Comparison of ENCODE assay signal across 8 cellular contexts in genomic region chr3:57227204-57227929, GRCh38. TPM values are rescaled to one million over a fixed set of nuclear protein-coding genes. Genes with fewer than 3 reads are reported as not detected.
A peak's percentile ranks its signal among the peaks of the same experiment; 100 is the strongest.
DNase-seq lines count a peak whose midpoint lies in the region; FAIRE-seq and TF ChIP-seq lines count a peak whose summit lies in the region.

APPL1 (plus strand) TSS chr3:57227729; CDS start chr3:57227884, 155 bp downstream.

- CTCF ChIA-PET in SK-N-SH (lab: Yijun Ruan, JAX): interaction anchor here (0.6 to 3.0 kb wide), 10 partner anchors 31 to 523 kb away, joined by 3 to 16 read pairs (median 4); no protein-coding TSS in a partner anchor

- H3K27me3 ChIP-seq in SK-N-SH (ENCODE audit: insufficient read depth): no peaks in the 10 kb centered on the region

- no peaks in the 10 kb centered on the region for H3K9me3 ChIP-seq in SK-N-SH

- POLR2A ChIA-PET in SK-N-SH (lab: Yijun Ruan, JAX): interaction anchor here (0.5 to 1.4 kb wide), 7 partner anchors 10 to 491 kb away, joined by 3 to 5 read pairs (median 3); partner anchors contain the start of gene PDE12

- peak within 1 kb of the TSS; percentile 95 for H2AFZ ChIP-seq in SK-N-SH (ENCODE audit: low read depth)

- FAIRE-seq in H54 (lab: Jason Lieb, UNC): peak; percentile 65

- H3K36me3 ChIP-seq in SK-N-SH (replicated peaks in 1 of 2; ENCODE audit: control insufficient read depth in 1 of 2, insufficient read depth in 2 of 2, low read length in 1 of 2): no peaks in the 10 kb centered on the region

- peak within 1 kb of the TSS; percentile 73 for H3K9ac ChIP-seq in SK-N-SH

- H3K4me2 ChIP-seq in SK-N-SH: peak within 1 kb of the TSS; percentile 81

- peak within 1 kb of the TSS; percentile 74 to 92 for H3K27ac ChIP-seq in SK-N-SH (ENCODE audit: low read depth in 2 of 2, low read length in 1 of 2)
- peak within 1 kb of the TSS; percentile 88 for H3K27ac ChIP-seq in substantia nigra (ENCODE audit: low read depth, low read length, poor library complexity, severe bottlenecking)

- TF ChIP-seq EP300 in SK-N-SH (IDR thresholded peaks at IDR 0.05; ENCODE audit: borderline replicate concordance in 1 of 2, low read depth in 1 of 2, low read length in 1 of 2): no peak

- DNase-seq in GF-D8 (lab: John Stamatoyannopoulos, UW): peak; percentile 83
- DNase-seq in H54 (ENCODE audit: insufficient read length, low spot score): peak; percentile 94
- DNase-seq in LoVo (ENCODE audit: low spot score): peak; percentile 93
- peak; percentile 100 for DNase-seq in SK-N-SH
- peak; percentile 89 for DNase-seq in activated naive CD4-positive, alpha-beta T cell treated with anti-CD3 and anti-CD28 coated beads, Interleukin-2, amount 50 U/mL, for 16 hours
- DNase-seq in germinal center (ENCODE audit: low spot score): peak; percentile 98
- peak; percentile 55 for DNase-seq in non-pigmented ciliary epithelial cell (ENCODE audit: low read depth)
- peak; percentile 38 to 97 (median 89) for DNase-seq in substantia nigra (lab: John Stamatoyannopoulos, UW)

- H3K9me2 ChIP-seq in SK-N-SH: no peaks in the 10 kb centered on the region

- 4% methylated on average over 33 of the region's 71 CpGs for WGBS in SK-N-SH (ENCODE audit: low lambda C conversion rate)

- peak; percentile 69; the same call in 1 of the 2 replicates for TF ChIP-seq POLR2A in H54 (IDR thresholded peaks at IDR 0.05; ENCODE audit: low read depth, low read length)

- peaks cover 15% of the 10 kb centered on the region for H3F3A ChIP-seq in SK-N-SH (replicated peaks; ENCODE audit: insufficient read depth)

- H3K79me2 ChIP-seq in SK-N-SH (ENCODE audit: insufficient read depth): peaks cover 46% of the 10 kb centered on the region

- peaks cover 27% of the 10 kb centered on the region for H4K20me1 ChIP-seq in SK-N-SH (ENCODE audit: insufficient read depth)

- H3K4me3 ChIP-seq in SK-N-SH (ENCODE audit: low read depth in 2 of 2, low read length in 1 of 2): peak within 1 kb of the TSS; percentile 82 to 83

- H3K4me1 ChIP-seq in SK-N-SH (ENCODE audit: control insufficient read depth in 1 of 2, insufficient read depth in 2 of 2, low read depth in 1 of 2, low read length in 1 of 2): peaks cover 0 to 12% of the 10 kb centered on the region in 2 experiments; a peak in 2 of 4 replicates

- no peak for TF ChIP-seq RAD21 in SK-N-SH (IDR thresholded peaks at IDR 0.05; ENCODE audit: low read length)

- TF ChIP-seq CTCF in SK-N-SH (IDR thresholded peaks at IDR 0.05): no peak

TF ChIP-seq in SK-N-SH, 30 proteins besides CTCF, POLR2A, EP300 and RAD21 (continues in another document):
- TF ChIP-seq MAX (IDR thresholded peaks at IDR 0.05; ENCODE audit: low read depth): peak; percentile 78
- TF ChIP-seq GATA2 (CRISPR knock-in tag; IDR thresholded peaks at IDR 0.05): peak; percentile 11; the same call in 1 of the 2 replicates
- no peak for TF ChIP-seq JUND (IDR thresholded peaks at IDR 0.05)
- no peak; the same call in 1 of the 2 replicates for TF ChIP-seq MXI1 (IDR thresholded peaks at IDR 0.05; ENCODE audit: low read depth, low read length)
- TF ChIP-seq EZH2phosphoT487 (IDR thresholded peaks at IDR 0.05; ENCODE audit: borderline replicate concordance, low read depth): no peak
- peak; percentile 84 for TF ChIP-seq POLR2AphosphoS5 (IDR thresholded peaks at IDR 0.05; ENCODE audit: low read depth, low read length)
- peak; percentile 22; the same call in 1 of the 2 replicates for TF ChIP-seq NRF1 (IDR thresholded peaks at IDR 0.05; ENCODE audit: low read depth, low read length)
- peak; percentile 99 for TF ChIP-seq PBX3 (IDR thresholded peaks at IDR 0.05)
- TF ChIP-seq NFIC (IDR thresholded peaks at IDR 0.05; ENCODE audit: borderline replicate concordance): no peak
- no peak for TF ChIP-seq RFX5 (IDR thresholded peaks at IDR 0.05; ENCODE audit: low read length)
- no peak for TF ChIP-seq RCOR1 (IDR thresholded peaks at IDR 0.05; ENCODE audit: low read length)
- TF ChIP-seq REST (IDR thresholded peaks at IDR 0.05; ENCODE audit: low read depth, low read length): no peak
- no peak for TF ChIP-seq MEF2A (IDR thresholded peaks at IDR 0.05; ENCODE audit: borderline replicate concordance, low read depth)
- TF ChIP-seq USF2 (IDR thresholded peaks at IDR 0.05; ENCODE audit: borderline replicate concordance, low read depth, low read length): no peak
- TF ChIP-seq YY1 (IDR thresholded peaks at IDR 0.05; ENCODE audit: low read depth): no peak
- TF ChIP-seq TCF12 (IDR thresholded peaks at IDR 0.05): no peak; the same call in 1 of the 2 replicates
- TF ChIP-seq USF1 (IDR thresholded peaks at IDR 0.05; ENCODE audit: borderline replicate concordance, low read depth): no peak
- peak; percentile 8; the same call in 1 of the 2 replicates for TF ChIP-seq ELF1 (IDR thresholded peaks at IDR 0.05)
- peak; percentile 91 for TF ChIP-seq CHD2 (IDR thresholded peaks at IDR 0.05; ENCODE audit: low read length, partially characterized antibody)
- TF ChIP-seq IRF3 (IDR thresholded peaks at IDR 0.05; ENCODE audit: low read depth, low read length): peak; percentile 39; the same call in 1 of the 2 replicates

RNA-seq across cellular contexts. Expression of gene APPL1, which starts in this region (rescaled TPM):
- 6.9 and 9.9 TPM in 2 replicates for polyA plus RNA-seq in SK-N-SH (2012; rRNA removed)
- 10.2 and 10.3 TPM in 2 replicates for polyA plus RNA-seq in SK-N-SH (2012; cell fraction: cytosol; rRNA removed)
- polyA plus RNA-seq in SK-N-SH (2012; cell fraction: nucleus; rRNA removed): 4.4 and 10.0 TPM in 2 replicates

Comparison
In these comparisons a context has a peak if more than half of its experiments do, and no peak if none do; other contexts are left out.
1. Peak in every context shown above with its lines: DNase-seq, H3K4me3 ChIP-seq and H3K27ac ChIP-seq.